ENCODE assay signal across 9 cellular contexts in genomic region chr10:63523015-63523414, GRCh38. TPM values are rescaled to one million over a fixed set of nuclear protein-coding genes. Genes with fewer than 3 reads are reported as not detected.
A peak's percentile ranks its signal among the peaks of the same experiment; 100 is the strongest.
DNase-seq lines count a peak whose midpoint lies in the region; FAIRE-seq and TF ChIP-seq lines count a peak whose summit lies in the region.
"Had no signal": no experiment of that assay in that cellular context is flagged by ENCODE, and none has a peak within 500 bp of the region (broad histone marks: within the 10 kb centered on the region; RNA-seq: fewer than 3 reads in every experiment).

No MANE protein-coding gene starts in this region.

- H3K4me3 Mint-ChIP-seq in T-helper 2 cell treated with Interferon-gamma antibody and Interleukin-4, amounts not matched to agents 5 μg/mL and 100 μg/mL, for 36 hours, result peak overlapping the region; percentile 76
- H3K4me3 Mint-ChIP-seq in activated naive CD8-positive, alpha-beta T cell treated with anti-CD3 and anti-CD28 coated beads for 36 hours, result peak overlapping the region; percentile 80

- TF ChIP-seq POLR2A in suprapubic skin (IDR thresholded peaks at IDR 0.05), result no peak

- H3K4me1 ChIP-seq in kidney (ENCODE audit: control insufficient read depth in 1 of 2, insufficient read depth in 1 of 2, low read depth in 1 of 2, low read length in 2 of 2) (peaks cover 9 to 10% of the 10 kb centered on the region in 2 donors), suprapubic skin (peaks cover 48% of the 10 kb centered on the region)

- WGBS in suprapubic skin, result 79% methylated on average over 2 of the region's 2 CpGs

- no peak for DNase-seq in T-helper 2 cell treated with Interferon-gamma antibody and Interleukin-4, amounts not matched to agents 5 μg/mL and 100 μg/mL, for 36 hours (ENCODE audit: low spot score)
- DNase-seq in T-helper 2 cell (no peak), kidney (no peak), suprapubic skin (ENCODE audit: low spot score in 2 of 2) (no peak), HUDEP-2 (lab: John Stamatoyannopoulos, UW; ENCODE audit: unreplicated experiment in 76 of 76) (no peak)
- no peak for DNase-seq in activated naive CD8-positive, alpha-beta T cell treated with anti-CD3 and anti-CD28 coated beads for 36 hours
- DNase-seq in activated naive CD4-positive, alpha-beta T cell (lab: John Stamatoyannopoulos, UW), result no peak
- DNase-seq in activated CD4-positive, CD25-positive, alpha-beta regulatory T cell (lab: John Stamatoyannopoulos, UW), result no peak

- no peaks in the 10 kb centered on the region for H3K9me3 ChIP-seq in kidney (ENCODE audit: control insufficient read depth in 1 of 2, low read length in 2 of 2)
- no peaks in the 10 kb centered on the region for H3K9me3 ChIP-seq in suprapubic skin

- H3K27ac Mint-ChIP-seq in T-helper 2 cell treated with Interferon-gamma antibody and Interleukin-4, amounts not matched to agents 5 μg/mL and 100 μg/mL, for 36 hours, result no peak overlapping the region
- no peak overlapping the region for H3K27ac Mint-ChIP-seq in activated naive CD8-positive, alpha-beta T cell treated with anti-CD3 and anti-CD28 coated beads for 36 hours

- no peaks in the 10 kb centered on the region for H3K9me3 Mint-ChIP-seq in T-helper 2 cell treated with Interferon-gamma antibody and Interleukin-4, amounts not matched to agents 5 μg/mL and 100 μg/mL, for 36 hours
- no peaks in the 10 kb centered on the region for H3K9me3 Mint-ChIP-seq in activated naive CD8-positive, alpha-beta T cell treated with anti-CD3 and anti-CD28 coated beads for 36 hours

- H3K4me3 ChIP-seq in kidney (ENCODE audit: low read length in 2 of 2) (peak overlapping the region; percentile 6 to 92), suprapubic skin (peak overlapping the region; percentile 85)

- peaks cover 24% of the 10 kb centered on the region for H3K36me3 Mint-ChIP-seq in T-helper 2 cell treated with Interferon-gamma antibody and Interleukin-4, amounts not matched to agents 5 μg/mL and 100 μg/mL, for 36 hours (ENCODE audit: low read depth)
- peaks cover 32% of the 10 kb centered on the region for H3K36me3 Mint-ChIP-seq in activated naive CD8-positive, alpha-beta T cell treated with anti-CD3 and anti-CD28 coated beads for 36 hours

- FAIRE-seq in kidney (lab: Jason Lieb, UNC), result no peak
- FAIRE-seq: bronchial epithelial cell had no signal

- no peaks in the 10 kb centered on the region for H3K36me3 ChIP-seq in kidney (ENCODE audit: control insufficient read depth in 1 of 2, insufficient read depth in 2 of 2, low read length in 2 of 2)
- no peaks in the 10 kb centered on the region for H3K36me3 ChIP-seq in suprapubic skin

- peaks cover 50% of the 10 kb centered on the region for H3K4me1 Mint-ChIP-seq in T-helper 2 cell treated with Interferon-gamma antibody and Interleukin-4, amounts not matched to agents 5 μg/mL and 100 μg/mL, for 36 hours (ENCODE audit: low read depth)
- peaks cover 49% of the 10 kb centered on the region for H3K4me1 Mint-ChIP-seq in activated naive CD8-positive, alpha-beta T cell treated with anti-CD3 and anti-CD28 coated beads for 36 hours

- TF ChIP-seq EP300 in suprapubic skin (IDR thresholded peaks at IDR 0.05), result no peak

- intact Hi-C loops in kidney (cut with DNase I), result no loop called here

- H3K27me3 ChIP-seq in suprapubic skin, result no peaks in the 10 kb centered on the region

- TF ChIP-seq CTCF in kidney (IDR thresholded peaks at IDR 0.05; ENCODE audit: borderline replicate concordance, extremely low read depth, insufficient read depth) (no peak), suprapubic skin (IDR thresholded peaks at IDR 0.05) (no peak)

- H3K27ac ChIP-seq in kidney (ENCODE audit: low read depth in 2 of 2, low read length in 2 of 2) (peak overlapping the region; percentile 95 to 96), suprapubic skin (no peak overlapping the region)

- H3K27me3 Mint-ChIP-seq in T-helper 2 cell treated with Interferon-gamma antibody and Interleukin-4, amounts not matched to agents 5 μg/mL and 100 μg/mL, for 36 hours (ENCODE audit: low read depth), result peaks cover 3% of the 10 kb centered on the region
- H3K27me3 Mint-ChIP-seq in activated naive CD8-positive, alpha-beta T cell treated with anti-CD3 and anti-CD28 coated beads for 36 hours, result no peaks in the 10 kb centered on the region

- peak overlapping the region in 1 of 2 donors; percentile 96 for H3K9ac ChIP-seq in kidney (ENCODE audit: low read length in 2 of 2)

RNA-seq across cellular contexts. Expression of gene REEP3, which starts 1.8 kb away (rescaled TPM):
- 10 to 100 TPM; 17.4 to 20.7 TPM for total RNA-seq in activated naive CD8-positive, alpha-beta T cell treated with anti-CD3 and anti-CD28 coated beads for 36 hours
- total RNA-seq in kidney, result 34.6 TPM
- 12.7 TPM for polyA plus RNA-seq in kidney (ENCODE audit: insufficient read depth, low read depth, low replicate concordance)
- 10 to 100 TPM; 29.0 to 79.2 (median 31.1) TPM for total RNA-seq in suprapubic skin

RNA-seq across cellular contexts. Expression of gene JMJD1C, which starts 57.2 kb away (rescaled TPM):
- 10 to 100 TPM; 48.4 to 52.0 TPM for total RNA-seq in activated naive CD8-positive, alpha-beta T cell treated with anti-CD3 and anti-CD28 coated beads for 36 hours
- total RNA-seq in kidney (92.9 TPM), suprapubic skin (100 to 1,000 TPM in 2 of 4 donors, 10 to 100 TPM in 2; 78.6 to 127 (median 97.5) TPM)
- 18.9 TPM for polyA plus RNA-seq in kidney (ENCODE audit: insufficient read depth, low read depth, low replicate concordance)
